ENCODE assay signal across 8 cellular contexts in the genomic region with DNA sequence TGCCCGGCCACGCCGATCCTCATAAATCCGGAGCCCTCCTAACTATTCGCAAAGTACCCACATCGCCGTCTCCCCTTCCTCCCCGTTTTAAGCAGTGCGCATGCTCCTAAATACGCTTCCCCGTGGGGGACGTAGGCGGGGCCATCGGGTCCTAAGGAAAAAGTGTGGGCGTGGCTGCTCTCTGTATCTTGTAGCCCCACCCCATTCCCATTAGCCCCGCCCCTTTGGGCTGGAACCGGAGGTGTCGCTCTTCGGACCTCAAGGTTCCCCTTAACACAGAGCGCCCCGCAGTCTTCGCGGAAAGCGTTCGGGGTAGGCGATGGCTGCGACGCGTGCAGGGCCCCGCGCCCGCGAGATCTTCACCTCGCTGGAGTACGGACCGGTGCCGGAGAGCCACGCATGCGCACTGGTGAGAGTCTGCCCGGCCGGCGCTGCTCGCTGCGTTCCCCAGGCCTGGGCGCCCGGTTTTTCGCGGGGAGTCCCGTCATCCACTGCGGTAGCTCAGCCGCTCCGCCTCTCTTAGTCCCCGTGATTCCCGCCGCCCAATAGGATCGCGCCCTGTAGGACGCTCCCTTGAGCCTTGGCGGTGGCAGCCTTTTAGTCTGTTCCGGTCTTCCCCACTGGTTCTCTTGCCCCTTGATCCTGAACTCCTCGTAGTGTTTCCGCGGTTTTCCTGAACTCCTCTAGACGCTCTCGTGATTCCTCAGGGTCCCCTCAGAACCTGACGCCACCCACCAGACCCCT. TPM values are rescaled to one million over a fixed set of nuclear protein-coding genes. Genes with fewer than 3 reads are reported as not detected.
DNase-seq lines count a peak whose midpoint lies in the region; ATAC-seq, FAIRE-seq and TF ChIP-seq lines count a peak whose summit lies in the region.

TSS of gene ALDH16A1 (plus strand) at position 213 of the 744 bp plus-strand sequence. CDS start at position 320, 107 bp downstream.

- H3K27me3 ChIP-seq in SU-DHL-6 (ENCODE audit: low read length) (no peaks in the 10 kb centered on the region), pancreas (no peaks in the 10 kb centered on the region), tibial artery (no peaks in the 10 kb centered on the region)

- H3K9ac ChIP-seq in SU-DHL-6 (ENCODE audit: low read length): peak within 1 kb of the TSS; percentile 98

- TF ChIP-seq CTCF in SU-DHL-6 (IDR thresholded peaks at IDR 0.05; ENCODE audit: insufficient read depth, low read length, poor library complexity, severe bottlenecking): no peak
- TF ChIP-seq CTCF in pancreas (IDR thresholded peaks at IDR 0.05): no peak
- no peak for TF ChIP-seq CTCF in tibial artery (IDR thresholded peaks at IDR 0.05)

- H3K79me2 ChIP-seq in SU-DHL-6 (ENCODE audit: insufficient read depth, low read length): peaks cover 36% of the 10 kb centered on the region

- no peaks in the 10 kb centered on the region for H3K9me3 Mint-ChIP-seq in activated naive CD8-positive, alpha-beta T cell treated with anti-CD3 and anti-CD28 coated beads, Interleukin-2, amount 10 ng/mL, durations not matched to agents 7 days and 5 days

- peaks cover 21% of the 10 kb centered on the region for H3F3A ChIP-seq in SU-DHL-6 (ENCODE audit: insufficient read depth)

- H3K4me1 ChIP-seq in pancreas (peaks cover 0 to 7% (median 5%) of the 10 kb centered on the region in 3 donors), tibial artery (peaks cover 0 to 21% (median 12%) of the 10 kb centered on the region in 4 donors)

- H4K20me1 ChIP-seq in SU-DHL-6 (ENCODE audit: low read depth, low read length): no peaks in the 10 kb centered on the region

- POLR2A ChIA-PET in activated naive CD8-positive, alpha-beta T cell treated with anti-CD3 and anti-CD28 coated beads, Interleukin-2, amount 10 ng/mL, durations not matched to agents 7 days and 5 days (lab: Charles Lee): interaction anchor here (0.5 to 5.1 kb wide), 21 partner anchors 9 to 1299 kb away, joined by 3 to 128 read pairs (median 4); partner anchors contain the start of genes FLT3LG, NOSIP, PRMT1 and PRRG2

- peaks cover 23% of the 10 kb centered on the region for H3K36me3 Mint-ChIP-seq in activated naive CD8-positive, alpha-beta T cell treated with anti-CD3 and anti-CD28 coated beads, Interleukin-2, amount 10 ng/mL, durations not matched to agents 7 days and 5 days

- no peaks in the 10 kb centered on the region for H3K9me3 ChIP-seq in SU-DHL-6 (ENCODE audit: insufficient read depth, low read length)
- no peaks in the 10 kb centered on the region for H3K9me3 ChIP-seq in pancreas
- H3K9me3 ChIP-seq in tibial artery: no peaks in the 10 kb centered on the region

- peak within 1 kb of the TSS; percentile 8 for H2AFZ ChIP-seq in SU-DHL-6 (ENCODE audit: low read depth, low read length, severe bottlenecking)

- H3K27ac Mint-ChIP-seq in activated naive CD8-positive, alpha-beta T cell treated with anti-CD3 and anti-CD28 coated beads, Interleukin-2, amount 10 ng/mL, durations not matched to agents 7 days and 5 days: peak within 1 kb of the TSS; percentile 100

- peak; percentile 91 for TF ChIP-seq POLR2A in GM10847 (IDR thresholded peaks at IDR 0.05; ENCODE audit: extremely low read depth, insufficient read length)

- H3K4me3 ChIP-seq in SU-DHL-6 (ENCODE audit: insufficient read depth, low read length, poor library complexity, severe bottlenecking) (peak within 1 kb of the TSS; percentile 99), pancreas (peak within 1 kb of the TSS; percentile 41 to 63 (median 54)), tibial artery (peak within 1 kb of the TSS; percentile 62 to 85)

- peak within 1 kb of the TSS; percentile 99 for H3K4me2 ChIP-seq in SU-DHL-6 (ENCODE audit: low read depth, low read length, poor library complexity, severe bottlenecking)

- H3K36me3 ChIP-seq in SU-DHL-6 (ENCODE audit: low read length) (no peaks in the 10 kb centered on the region), pancreas (no peaks in the 10 kb centered on the region), tibial artery (peaks cover 7 to 17% (median 9%) of the 10 kb centered on the region in 3 donors)

- FAIRE-seq in pancreas (lab: Jason Lieb, UNC): no peak

- WGBS in pancreas, 2 donors: 0 to 1% methylated on average over 66 of the region's 66 CpGs

- DNase-seq in NCI-H128 (lab: John Stamatoyannopoulos, UW; ENCODE audit: unreplicated experiment) (peak; percentile 98), head of caudate nucleus (peak; percentile 98 to 100 (median 99)), pancreas (peak; percentile 97 to 99 (median 98)), tibial artery (peak; percentile 98 to 99)
- DNase-seq in activated naive CD8-positive, alpha-beta T cell treated with anti-CD3 and anti-CD28 coated beads, Interleukin-2, amount 10 ng/mL, durations not matched to agents 7 days and 5 days: peak; percentile 99

- H3K4me3 Mint-ChIP-seq in activated naive CD8-positive, alpha-beta T cell treated with anti-CD3 and anti-CD28 coated beads, Interleukin-2, amount 10 ng/mL, durations not matched to agents 7 days and 5 days: peak within 1 kb of the TSS; percentile 100

- H3K27ac ChIP-seq in SU-DHL-6 (ENCODE audit: low read depth, low read length): peak within 1 kb of the TSS; percentile 93
- peak within 1 kb of the TSS; percentile 85 to 95 (median 88) for H3K27ac ChIP-seq in pancreas
- peak within 1 kb of the TSS; percentile 94 to 100 for H3K27ac ChIP-seq in tibial artery

- H3K27me3 Mint-ChIP-seq in activated naive CD8-positive, alpha-beta T cell treated with anti-CD3 and anti-CD28 coated beads, Interleukin-2, amount 10 ng/mL, durations not matched to agents 7 days and 5 days: no peaks in the 10 kb centered on the region

- H3K9me2 ChIP-seq in SU-DHL-6 (replicated peaks; ENCODE audit: insufficient read depth, low read length): no peaks in the 10 kb centered on the region

- intact Hi-C loops in head of caudate nucleus (cut with DNase I) (no loop called here), pancreas (cut with DNase I) (no loop called here), tibial artery (cut with DNase I; ENCODE audit: low total_unique reads) (no loop called here)

- ATAC-seq in HG02678 (IDR thresholded peaks at IDR 0.05; ENCODE audit: unreplicated experiment) (peak; percentile 80), pancreas (peak; percentile 86 to 91 (median 87))
- ATAC-seq in activated naive CD8-positive, alpha-beta T cell treated with anti-CD3 and anti-CD28 coated beads, Interleukin-2, amount 10 ng/mL, durations not matched to agents 7 days and 5 days (ENCODE audit: low read depth): peak; percentile 91

- H3K4me1 Mint-ChIP-seq in activated naive CD8-positive, alpha-beta T cell treated with anti-CD3 and anti-CD28 coated beads, Interleukin-2, amount 10 ng/mL, durations not matched to agents 7 days and 5 days: peaks cover 35% of the 10 kb centered on the region

RNA-seq across cellular contexts. Expression of gene ALDH16A1, which starts in this region (rescaled TPM):
- total RNA-seq in activated naive CD8-positive, alpha-beta T cell treated with anti-CD3 and anti-CD28 coated beads, Interleukin-2, amount 10 ng/mL, durations not matched to agents 7 days and 5 days: 10 to 100 TPM; 41.8 to 42.9 TPM
- 10 to 100 TPM; 16.1 to 22.9 (median 19.8) TPM for total RNA-seq in pancreas
- 10 to 100 TPM; 72.4 to 89.3 TPM for polyA plus RNA-seq in pancreas

Comparison
In these comparisons a context has a peak if more than half of its experiments do, and no peak if none do; other contexts are left out.
1. Peak in every context shown above with its lines: DNase-seq, ATAC-seq, H3K4me3 ChIP-seq and H3K27ac ChIP-seq.